Comparison of ENCODE assay signal across 10 cellular contexts in the genomic region with DNA sequence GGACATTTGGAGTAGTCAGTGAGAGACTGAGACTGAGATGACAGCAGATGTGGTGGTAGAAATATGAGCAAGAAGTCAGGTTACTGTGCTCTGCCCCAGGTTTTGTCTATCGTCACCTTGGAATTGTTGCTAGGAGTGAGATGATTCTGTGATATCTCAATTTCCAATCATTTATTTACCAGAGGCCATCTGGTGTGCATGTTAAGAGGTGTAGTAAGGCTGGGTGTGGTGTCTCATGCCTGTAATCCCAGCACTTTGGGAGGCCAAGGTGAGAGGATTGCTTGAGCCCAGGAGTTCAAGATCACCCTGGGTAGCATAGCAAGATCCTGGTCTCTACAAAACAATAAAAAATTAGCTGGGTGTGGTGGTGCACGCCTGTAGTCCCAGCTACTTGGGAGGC. TPM values are rescaled to one million over a fixed set of nuclear protein-coding genes. Genes with fewer than 3 reads are reported as not detected.
"Had no signal": no experiment of that assay in that cellular context is flagged by ENCODE, and none has a peak within 500 bp of the region (broad histone marks: within the 10 kb centered on the region; RNA-seq: fewer than 3 reads in every experiment).

No MANE protein-coding gene starts in this region.

- H3K9me3 ChIP-seq: HAP-1 had no signal

- ATAC-seq: HCT116, K562 had no signal

- DNase-seq: GM23248, GOT3, H7, HFFc6, IMR-90 had no signal

- H3K9me3 Mint-ChIP-seq: HFFc6 had no signal

- H3K4me3 Mint-ChIP-seq: HFFc6 had no signal

- H3K27ac Mint-ChIP-seq: HFFc6 had no signal

- H3K27ac ChIP-seq: GM23248 had no signal

- H3K4me3 ChIP-seq: GM23248, HAP-1, K562 had no signal

- H3K4me1 ChIP-seq: HAP-1 had no signal

- H3K36me3 ChIP-seq: HAP-1 had no signal

RNA-seq across cellular contexts. Expression of a gene that starts 38.6 kb away (rescaled TPM):
- total RNA-seq: GM23248, H4, H7, HFFc6, HT-29, IMR-90, K562 had no signal
